In the genomic region with DNA sequence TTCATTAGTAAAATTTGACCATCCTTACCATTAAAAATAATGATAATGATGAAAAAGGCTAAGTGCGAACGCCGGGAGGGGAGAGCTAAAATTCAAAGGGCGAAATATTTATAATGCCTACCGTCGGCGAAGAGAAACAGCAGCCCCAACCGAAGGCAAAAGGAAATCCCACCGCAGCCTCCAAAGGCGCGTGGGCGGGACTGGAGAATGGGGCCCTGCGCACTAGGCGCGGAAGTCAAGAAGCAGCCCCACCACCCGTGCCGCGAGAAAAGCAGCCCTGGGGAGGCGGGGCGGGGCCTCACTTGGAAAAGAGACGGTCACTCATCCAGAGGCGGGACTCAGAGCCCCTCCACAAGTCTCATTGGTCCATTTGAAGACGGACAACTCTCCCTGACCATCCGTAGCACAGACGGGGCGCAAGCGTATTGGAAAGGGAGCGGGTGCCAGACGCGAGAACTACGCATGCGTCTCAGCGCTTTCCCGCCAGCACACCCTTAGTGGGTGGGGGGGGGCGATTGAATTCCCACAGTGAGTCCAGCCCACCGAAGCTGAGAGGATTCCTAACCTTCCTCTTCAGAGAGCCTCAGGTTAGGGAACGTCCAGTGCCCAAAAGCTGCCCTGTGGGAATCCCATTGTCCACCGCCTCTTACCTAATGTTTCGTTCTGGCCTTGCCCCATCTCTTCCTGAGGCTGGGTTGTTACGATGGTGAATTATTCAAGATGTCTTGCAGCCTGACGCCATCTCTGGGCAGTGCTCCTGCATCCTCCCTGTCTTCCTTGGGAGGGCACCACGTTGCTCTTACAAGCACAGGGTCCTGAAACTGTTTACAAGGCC, we compare ENCODE assay signal across 8 cellular contexts. TPM values are rescaled to one million over a fixed set of nuclear protein-coding genes. Genes with fewer than 3 reads are reported as not detected.
DNase-seq lines count a peak whose midpoint lies in the region; TF ChIP-seq lines count a peak whose summit lies in the region.

No MANE protein-coding gene starts in this region.

- peaks cover 8% of the 10 kb centered on the region for H3K36me3 ChIP-seq in HAP-1 (replicated peaks)
- peaks cover 4% of the 10 kb centered on the region for H3K36me3 ChIP-seq in MG63
- H3K36me3 ChIP-seq in stomach = no peaks in the 10 kb centered on the region

- TF ChIP-seq CTCF in neural crest cell (conservative IDR thresholded peaks at IDR 0.05) (no peak), stomach (IDR thresholded peaks at IDR 0.05) (no peak)

- H3K27me3 Mint-ChIP-seq in neural crest cell (ENCODE audit: low read depth) = no peaks in the 10 kb centered on the region

- H3K9me3 Mint-ChIP-seq in neural crest cell = no peaks in the 10 kb centered on the region

- H3K4me1 ChIP-seq in HAP-1 (peaks cover 10% of the 10 kb centered on the region), stomach (peaks cover 13 to 44% (median 29%) of the 10 kb centered on the region in 4 donors)

- peak overlapping the region; percentile 97 for H3K27ac Mint-ChIP-seq in neural crest cell (ENCODE audit: unreplicated experiment)

- peak; percentile 99 for DNase-seq in G401 (ENCODE audit: low spot score)
- peak; percentile 98 to 99 for DNase-seq in HAP-1 (ENCODE audit: low spot score in 2 of 2)
- peak; percentile 100 for DNase-seq in MG63
- peak; percentile 100 for DNase-seq in SHP77 (lab: John Stamatoyannopoulos, UW)
- DNase-seq in activated gamma-delta T cell (lab: John Stamatoyannopoulos, UW) = peak; percentile 87
- DNase-seq in fibroblast of the conjunctiva (ENCODE audit: low read depth) = peak; percentile 99
- peak; percentile 98 for DNase-seq in neural crest cell (ENCODE audit: low read depth, low spot score)
- DNase-seq in stomach = peak; percentile 98

- intact Hi-C loops in stomach (cut with DNase I; ENCODE audit: low total_unique reads) = loop anchor here (10.0 kb wide), 1 partner anchor 53 kb away; a partner anchor contains a TSS

- H3K4me3 Mint-ChIP-seq in neural crest cell = peak overlapping the region; percentile 94

- no peak for TF ChIP-seq POLR2A in stomach (IDR thresholded peaks at IDR 0.05)

- H3K36me3 Mint-ChIP-seq in neural crest cell (ENCODE audit: low read depth) = peaks cover 4% of the 10 kb centered on the region

- TF ChIP-seq EP300 in stomach (IDR thresholded peaks at IDR 0.05) = no peak

- H3K27me3 ChIP-seq in HAP-1 (ENCODE audit: low read depth) (no peaks in the 10 kb centered on the region), MG63 (no peaks in the 10 kb centered on the region), stomach (no peaks in the 10 kb centered on the region)

- H3K4me1 Mint-ChIP-seq in neural crest cell = peaks cover 34% of the 10 kb centered on the region

- H3K4me3 ChIP-seq in HAP-1 (peak overlapping the region; percentile 46), MG63 (peak overlapping the region; percentile 70), stomach (peak overlapping the region; percentile 55 to 68 (median 63))

- 0 to 1% (median 1%) methylated on average over 27 to 42 of the region's 42 CpGs for WGBS in stomach, 5 donors

- H3K9me3 ChIP-seq in HAP-1 = no peaks in the 10 kb centered on the region
- no peaks in the 10 kb centered on the region for H3K9me3 ChIP-seq in MG63
- no peaks in the 10 kb centered on the region for H3K9me3 ChIP-seq in stomach

- in situ Hi-C loops in G401 (cut with HindIII; ENCODE audit: low sequenced_read_pairs) = no loop called here
- in situ Hi-C loops in HAP-1 (cut with MboI; ENCODE audit: low sequenced_read_pairs) = no loop called here

- H3K27ac ChIP-seq in stomach = peak overlapping the region; percentile 79 to 94 (median 90)

RNA-seq across cellular contexts. Expression of a gene that starts 19.0 kb away (rescaled TPM):
- total RNA-seq in G401 (2014; rRNA removed; shearing (Covaris generic)) = 125 and 126 TPM in 2 replicates
- 97.2 and 100 TPM in 2 replicates for total RNA-seq in MG63 (2014; rRNA removed; shearing (Covaris generic); ENCODE audit: low replicate concordance)
- total RNA-seq in neural crest cell = 36.0 and 38.3 TPM in 2 replicates
- 10 to 100 TPM in 4 of 5 donors, 1 to 10 TPM in 1; 1.2 to 54.9 (median 25.2) TPM for total RNA-seq in stomach
- 10 to 100 TPM; 48.3 to 71.1 (median 58.2) TPM for polyA plus RNA-seq in stomach

RNA-seq across cellular contexts. Expression of a gene that starts 19.8 kb away (rescaled TPM):
- 75.4 and 79.8 TPM in 2 replicates for total RNA-seq in G401 (2014; rRNA removed; shearing (Covaris generic))
- 9.1 and 11.0 TPM in 2 replicates for total RNA-seq in MG63 (2014; rRNA removed; shearing (Covaris generic); ENCODE audit: low replicate concordance)
- total RNA-seq in neural crest cell = 21.4 TPM in 2 replicates
- 10 to 100 TPM; 11.0 to 65.9 (median 25.4) TPM for total RNA-seq in stomach
- 10 to 100 TPM; 11.0 to 27.9 (median 17.8) TPM for polyA plus RNA-seq in stomach

RNA-seq across cellular contexts. Expression of a gene that starts 27.8 kb away (rescaled TPM):
- 5.4 and 7.3 TPM in 2 replicates for total RNA-seq in G401 (2014; rRNA removed; shearing (Covaris generic))
- 7.7 and 9.2 TPM in 2 replicates for total RNA-seq in MG63 (2014; rRNA removed; shearing (Covaris generic); ENCODE audit: low replicate concordance)
- total RNA-seq in neural crest cell (93.1 and 94.3 TPM in 2 replicates), stomach (10 to 100 TPM in 4 of 5 donors, 1 to 10 TPM in 1; 2.8 to 77.9 (median 19.6) TPM)
- 10 to 100 TPM in 2 of 3 donors, 1 to 10 TPM in 1; 9.7 to 20.5 (median 11.6) TPM for polyA plus RNA-seq in stomach

RNA-seq across cellular contexts. Expression of a gene that starts 34.7 kb away (rescaled TPM):
- 24.3 and 49.0 TPM in 2 replicates for total RNA-seq in G401 (2014; rRNA removed; shearing (Covaris generic))
- total RNA-seq in MG63 (2014; rRNA removed; shearing (Covaris generic); ENCODE audit: low replicate concordance) = 116 TPM in 2 replicates
- total RNA-seq in neural crest cell (68.9 and 75.3 TPM in 2 replicates), stomach (10 to 100 TPM in 4 of 5 donors, 1 to 10 TPM in 1; 7.0 to 32.6 (median 24.1) TPM)
- polyA plus RNA-seq in stomach = 10 to 100 TPM; 25.8 to 48.4 (median 45.4) TPM

RNA-seq across cellular contexts. Expression of a gene that starts 45.8 kb away (rescaled TPM):
- 32.1 and 47.4 TPM in 2 replicates for total RNA-seq in G401 (2014; rRNA removed; shearing (Covaris generic))
- total RNA-seq in MG63 (2014; rRNA removed; shearing (Covaris generic); ENCODE audit: low replicate concordance) = 21.8 and 28.3 TPM in 2 replicates
- 101 and 104 TPM in 2 replicates for total RNA-seq in neural crest cell
- total RNA-seq in stomach = 10 to 100 TPM; 29.7 to 77.6 (median 53.6) TPM
- polyA plus RNA-seq in stomach = 10 to 100 TPM; 16.0 to 46.4 (median 17.0) TPM

Comparison
In these comparisons a context has a peak if more than half of its experiments do, and no peak if none do; other contexts are left out.
1. Peak in every context shown above with its lines: DNase-seq, H3K4me3 ChIP-seq and H3K27ac ChIP-seq.